In the genomic region with DNA sequence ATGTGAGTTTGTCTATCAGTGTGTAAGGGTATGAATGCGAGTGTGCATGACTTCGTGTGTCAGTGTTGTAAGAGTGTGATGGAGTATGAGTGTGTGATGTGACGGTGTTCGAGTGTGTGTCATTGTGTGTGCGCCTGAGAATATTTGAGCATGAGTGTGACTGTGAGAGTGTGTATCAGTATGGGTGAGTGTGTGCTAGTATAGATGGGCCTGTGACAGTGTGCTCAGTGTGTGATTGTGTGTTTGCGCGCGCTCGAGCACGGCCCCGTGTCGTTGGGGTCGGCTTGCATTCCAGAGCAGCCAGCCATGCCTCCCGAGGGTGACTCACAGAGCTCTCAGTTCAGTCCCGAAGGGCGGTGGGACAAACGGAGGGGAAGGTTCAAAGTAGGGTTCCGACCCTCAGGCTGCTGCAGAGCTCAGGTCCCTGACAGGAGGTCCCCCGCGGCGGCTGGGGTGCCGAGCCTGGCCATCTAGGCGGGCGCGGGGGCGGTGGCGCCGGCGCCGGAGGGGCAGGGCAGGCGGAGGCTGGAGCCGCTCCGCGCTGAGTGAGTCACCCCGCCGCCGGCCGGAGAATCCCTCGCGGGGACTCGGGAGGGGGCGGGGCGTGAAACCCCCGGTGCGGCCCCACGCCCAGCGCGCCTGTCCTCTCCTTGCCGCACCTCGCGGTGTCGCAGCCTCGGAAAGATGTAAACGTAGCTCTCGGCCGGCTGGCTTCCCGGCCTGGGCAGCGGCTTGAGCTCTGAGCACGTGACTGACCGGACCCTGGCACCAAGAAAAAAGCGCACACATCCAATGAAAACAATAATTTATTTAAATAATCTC, we compare ENCODE assay signal across 8 cellular contexts. TPM values are rescaled to one million over a fixed set of nuclear protein-coding genes. Genes with fewer than 3 reads are reported as not detected.
DNase-seq lines count a peak whose midpoint lies in the region; ATAC-seq and TF ChIP-seq lines count a peak whose summit lies in the region.

No MANE protein-coding gene starts in this region.

- no peaks in the 10 kb centered on the region for H3K36me3 ChIP-seq in CD4-positive, CD25-positive, alpha-beta regulatory T cell (ENCODE audit: control insufficient read depth, insufficient read depth, low read length)

- peaks cover 45% of the 10 kb centered on the region for H3K27me3 ChIP-seq in CD4-positive, CD25-positive, alpha-beta regulatory T cell (ENCODE audit: control insufficient read depth, insufficient read depth, low read length)

- peaks cover 0 to 4% of the 10 kb centered on the region in 2 experiments for H3K9me3 ChIP-seq in CD4-positive, CD25-positive, alpha-beta regulatory T cell (ENCODE audit: control insufficient read depth in 2 of 2, low read length in 2 of 2)

- peaks cover 99% of the 10 kb centered on the region for H3K4me1 ChIP-seq in CD4-positive, CD25-positive, alpha-beta regulatory T cell (ENCODE audit: control insufficient read depth, insufficient read depth, low read length, poor library complexity, severe bottlenecking)

- ATAC-seq in CD4-positive, CD25-positive, alpha-beta regulatory T cell (ENCODE audit: low read depth in 2 of 2): no peak
- ATAC-seq in activated T-cell treated with anti-CD3 and anti-CD28 coated beads, Interleukin-2, amount 50 U/mL, for 4 hours: peak in 1 of 2 donors; percentile 5
- ATAC-seq in GM19455 (IDR thresholded peaks at IDR 0.05; ENCODE audit: unreplicated experiment): no peak

- peaks cover 19 to 65% (median 40%) of the 10 kb centered on the region in 4 donors for H3K4me1 Mint-ChIP-seq in CD4-positive, CD25-positive, alpha-beta regulatory T cell
- H3K4me1 Mint-ChIP-seq in HFFc6 (ENCODE audit: low read depth): peaks cover 63% of the 10 kb centered on the region
- H3K4me1 Mint-ChIP-seq in activated T-cell treated with anti-CD3 and anti-CD28 coated beads, Interleukin-2, amount 50 U/mL, for 4 hours (ENCODE audit: low read depth): peaks cover 56% of the 10 kb centered on the region

- H3K4me3 Mint-ChIP-seq in CD4-positive, CD25-positive, alpha-beta regulatory T cell: peak overlapping the region; percentile 21 to 73 (median 68)
- peak overlapping the region; percentile 95 for H3K4me3 Mint-ChIP-seq in HFFc6
- peak overlapping the region; percentile 39 for H3K4me3 Mint-ChIP-seq in activated T-cell treated with anti-CD3 and anti-CD28 coated beads, Interleukin-2, amount 50 U/mL, for 4 hours

- no peak for TF ChIP-seq CTCF in HFFc6 (IDR thresholded peaks at IDR 0.05)

- peak in 2 of 3 donors; percentile 20 to 35 for DNase-seq in CD4-positive, CD25-positive, alpha-beta regulatory T cell
- DNase-seq in HFFc6: peak; percentile 81
- no peak for DNase-seq in activated T-cell treated with anti-CD3 and anti-CD28 coated beads, Interleukin-2, amount 50 U/mL, for 4 hours
- DNase-seq in glomerular visceral epithelial cell (ENCODE audit: extremely low spot score): peak; percentile 93
- no peak for DNase-seq in skeletal muscle cell (ENCODE audit: low read depth)
- DNase-seq in NCI-H2107 (lab: John Stamatoyannopoulos, UW): no peak
- DNase-seq in NCI-H524 treated with DMSO at 0.1 percent for 48 hours (lab: John Stamatoyannopoulos, UW): no peak

- no peak overlapping the region for H3K27ac ChIP-seq in CD4-positive, CD25-positive, alpha-beta regulatory T cell (ENCODE audit: insufficient read depth, low read length, poor library complexity, severe bottlenecking)

- H3K27me3 Mint-ChIP-seq in CD4-positive, CD25-positive, alpha-beta regulatory T cell: peaks cover 77% of the 10 kb centered on the region
- H3K27me3 Mint-ChIP-seq in HFFc6 (ENCODE audit: insufficient read depth): peaks cover 11% of the 10 kb centered on the region; the same call in 1 of the 2 replicates
- peaks cover 73% of the 10 kb centered on the region for H3K27me3 Mint-ChIP-seq in activated T-cell treated with anti-CD3 and anti-CD28 coated beads, Interleukin-2, amount 50 U/mL, for 4 hours (ENCODE audit: low read depth)

- peaks cover 2% of the 10 kb centered on the region for H3K36me3 Mint-ChIP-seq in CD4-positive, CD25-positive, alpha-beta regulatory T cell
- H3K36me3 Mint-ChIP-seq in HFFc6 (ENCODE audit: low read depth): peaks cover 9% of the 10 kb centered on the region; the same call in 1 of the 2 replicates
- H3K36me3 Mint-ChIP-seq in activated T-cell treated with anti-CD3 and anti-CD28 coated beads, Interleukin-2, amount 50 U/mL, for 4 hours (ENCODE audit: insufficient read depth): no peaks in the 10 kb centered on the region

- peaks cover 0 to 8% (median 0%) of the 10 kb centered on the region in 7 donors for H3K9me3 Mint-ChIP-seq in CD4-positive, CD25-positive, alpha-beta regulatory T cell
- no peaks in the 10 kb centered on the region for H3K9me3 Mint-ChIP-seq in HFFc6
- H3K9me3 Mint-ChIP-seq in activated T-cell treated with anti-CD3 and anti-CD28 coated beads, Interleukin-2, amount 50 U/mL, for 4 hours: peaks cover under 1% of the 10 kb centered on the region

- no peak overlapping the region for H3K4me3 ChIP-seq in CD4-positive, CD25-positive, alpha-beta regulatory T cell (ENCODE audit: low read depth, low read length)
- H3K4me3 ChIP-seq in skeletal muscle cell (ENCODE audit: low read depth, low read length): peak overlapping the region; percentile 36

- peak overlapping the region in 1 of 3 donors; percentile 8 for H3K27ac Mint-ChIP-seq in CD4-positive, CD25-positive, alpha-beta regulatory T cell
- peak overlapping the region; percentile 90 for H3K27ac Mint-ChIP-seq in HFFc6

RNA-seq across cellular contexts. Expression of a gene that starts 3.8 kb away (rescaled TPM):
- 0.47 TPM for total RNA-seq in CD4-positive, CD25-positive, alpha-beta regulatory T cell
- polyA plus RNA-seq in CD4-positive, CD25-positive, alpha-beta regulatory T cell: not detected
- total RNA-seq in HFFc6 (2021; fragmentation: NEBNext Ultra II Directional; extraction: Animal tissue kit (Norgen Biotek cat#: 25700)): 10 to 100 TPM in 2 of 6 experiments, 1 to 10 TPM in 4; 8.8 to 12.6 (median 9.5) TPM
- total RNA-seq in activated T-cell treated with anti-CD3 and anti-CD28 coated beads, Interleukin-2, amount 50 U/mL, for 4 hours: not detected

RNA-seq across cellular contexts. Expression of a gene that starts 13.6 kb away (rescaled TPM):
- total RNA-seq in CD4-positive, CD25-positive, alpha-beta regulatory T cell: not detected
- polyA plus RNA-seq in CD4-positive, CD25-positive, alpha-beta regulatory T cell: not detected
- total RNA-seq in HFFc6 (2021; fragmentation: NEBNext Ultra II Directional; extraction: Animal tissue kit (Norgen Biotek cat#: 25700)): 10 to 100 TPM in 2 of 6 experiments, 1 to 10 TPM in 4; 8.2 to 13.9 (median 9.2) TPM
- not detected for total RNA-seq in activated T-cell treated with anti-CD3 and anti-CD28 coated beads, Interleukin-2, amount 50 U/mL, for 4 hours

Comparison
In these comparisons a context has a peak if more than half of its experiments do, and no peak if none do; other contexts are left out.
1. DNase-seq: peak in CD4-positive, CD25-positive, alpha-beta regulatory T cell (2 of 3), HFFc6 (single experiment) and glomerular visceral epithelial cell (single experiment); none in activated T-cell treated with anti-CD3 and anti-CD28 coated beads, Interleukin-2, amount 50 U/mL, for 4 hours (single experiment), skeletal muscle cell (single experiment), NCI-H2107 (single experiment) and NCI-H524 treated with DMSO at 0.1 percent for 48 hours (single experiment).
2. H3K4me3 Mint-ChIP-seq: peak in every context shown above with its lines; median percentile 95 in HFFc6; 68 in CD4-positive, CD25-positive, alpha-beta regulatory T cell; 39 in activated T-cell treated with anti-CD3 and anti-CD28 coated beads, Interleukin-2, amount 50 U/mL, for 4 hours.